19 cellular contexts compared by ENCODE assay signal in genomic region chr2:100391735-100392515, GRCh38. TPM values are rescaled to one million over a fixed set of nuclear protein-coding genes. Genes with fewer than 3 reads are reported as not detected.
DNase-seq lines count a peak whose midpoint lies in the region; ATAC-seq and TF ChIP-seq lines count a peak whose summit lies in the region.
"Had no signal": no experiment of that assay in that cellular context is flagged by ENCODE, and none has a peak within 500 bp of the region (broad histone marks: within the 10 kb centered on the region; RNA-seq: fewer than 3 reads in every experiment).

No MANE protein-coding gene starts in this region.

- H3K4me3 ChIP-seq in H7 (ENCODE audit: insufficient read depth, low read depth, low read length) (no peak overlapping the region), right atrium auricular region (no peak overlapping the region), spleen (no peak overlapping the region), testis (no peak overlapping the region)
- H3K4me3 ChIP-seq: gastrocnemius medialis, tibial nerve had no signal

- peak; percentile 13 for DNase-seq in H7
- peak; percentile 32 to 62 for DNase-seq in cerebellar nuclear complex (lab: John Stamatoyannopoulos, UW)
- DNase-seq in right atrium auricular region (ENCODE audit: low spot score) = peak; percentile 49
- peak; percentile 66 for DNase-seq in spleen
- no peak for DNase-seq in H4 (ENCODE audit: low spot score)
- no peak for DNase-seq in testis
- DNase-seq: activated CD4-positive, alpha-beta T cell treated with anti-CD3 and anti-CD28 coated beads, Interleukin-2, amount 10 ng/mL, durations not matched to agents 7 days and 5 days; EL; gastrocnemius medialis; HFFc6; kidney; mesenchymal stem cell; NCI-H1105 treated with DMSO at 0.1 percent for 48 hours; NCI-H2029; NCI-H226; stimulated activated naive CD4-positive, alpha-beta T cell treated with Interleukin-2 at 50 U/mL for 16 hours had no signal

- H3K9me3 ChIP-seq in right atrium auricular region (no peaks in the 10 kb centered on the region), spleen (no peaks in the 10 kb centered on the region), testis (no peaks in the 10 kb centered on the region)
- H3K9me3 ChIP-seq: gastrocnemius medialis, tibial nerve had no signal

- TF ChIP-seq CTCF in right atrium auricular region (IDR thresholded peaks at IDR 0.05) (no peak), spleen (IDR thresholded peaks at IDR 0.05 in 8 of 11, conservative IDR thresholded peaks at IDR 0.05 in 3 of 11) (no peak), testis (IDR thresholded peaks at IDR 0.05) (no peak)

- H3K27me3 ChIP-seq in H7 (ENCODE audit: control insufficient read depth, insufficient read depth, low read length) (no peaks in the 10 kb centered on the region), right atrium auricular region (no peaks in the 10 kb centered on the region), spleen (replicated peaks in 1 of 7) (no peaks in the 10 kb centered on the region), testis (no peaks in the 10 kb centered on the region)
- H3K27me3 ChIP-seq: gastrocnemius medialis, tibial nerve had no signal

- intact Hi-C loops in spleen (cut with DNase I; ENCODE audit: low total_unique reads) = no loop called here
- intact Hi-C loops in testis (cut with DNase I; ENCODE audit: low total_unique reads) = no loop called here

- TF ChIP-seq POLR2A in spleen (IDR thresholded peaks at IDR 0.05) (no peak), testis (IDR thresholded peaks at IDR 0.05) (no peak)

- WGBS in spleen, 5 donors = 86 to 94% (median 90%) methylated on average over 23 of the region's 23 CpGs
- WGBS in testis, 2 donors = 92 to 93% methylated on average over 21 to 23 of the region's 23 CpGs

- peaks cover 6% of the 10 kb centered on the region for H3K36me3 ChIP-seq in H7 (replicated peaks; ENCODE audit: control insufficient read depth, insufficient read depth, low read length)
- H3K36me3 ChIP-seq in right atrium auricular region = peaks cover 21% of the 10 kb centered on the region
- peaks cover 0 to 41% (median 14%) of the 10 kb centered on the region in 6 donors for H3K36me3 ChIP-seq in spleen
- no peaks in the 10 kb centered on the region for H3K36me3 ChIP-seq in testis (ENCODE audit: low read depth, missing control alignments)

- no peak for ATAC-seq in GM18868 (IDR thresholded peaks at IDR 0.05; ENCODE audit: unreplicated experiment)
- ATAC-seq: activated T-helper 17 cell treated with anti-CD3 and anti-CD28 coated beads, Interleukin-2, amount 50 U/mL, for 72 hours; gastrocnemius medialis had no signal

- no peaks in the 10 kb centered on the region for H3K4me1 ChIP-seq in right atrium auricular region
- peaks cover 0 to 21% (median 0%) of the 10 kb centered on the region in 6 donors for H3K4me1 ChIP-seq in spleen
- no peaks in the 10 kb centered on the region for H3K4me1 ChIP-seq in testis
- H3K4me1 ChIP-seq: gastrocnemius medialis, tibial nerve had no signal

- no peak overlapping the region for H3K27ac ChIP-seq in right atrium auricular region
- no peak overlapping the region for H3K27ac ChIP-seq in spleen
- H3K27ac ChIP-seq in testis = no peak overlapping the region
- H3K27ac ChIP-seq: gastrocnemius medialis, tibial nerve had no signal

RNA-seq across cellular contexts. Expression of gene CHST10, which starts 25.5 kb away (rescaled TPM):
- total RNA-seq in H7 (2014; rRNA removed; shearing (Covaris generic)) = 24.8 and 28.4 TPM in 2 replicates
- total RNA-seq in right atrium auricular region = 10 to 100 TPM; 12.5 to 16.4 TPM
- total RNA-seq in spleen = 1 to 10 TPM; 4.7 to 9.7 (median 6.9) TPM
- polyA plus RNA-seq in spleen = 1 to 10 TPM; 4.0 to 5.7 (median 5.4) TPM
- 13.4 and 14.9 TPM in 2 replicates for total RNA-seq in H4 (2014; rRNA removed; shearing (Covaris generic))
- 10 to 100 TPM; 14.6 to 21.5 TPM for total RNA-seq in testis
- 14.8 TPM for polyA plus RNA-seq in testis (ENCODE audit: insufficient read depth, low read depth, low replicate concordance)

Comparison
In these comparisons a context has a peak if more than half of its experiments do, and no peak if none do; other contexts are left out.
1. DNase-seq: peak in H7 (single experiment), cerebellar nuclear complex (2 of 2), right atrium auricular region (single experiment) and spleen (single experiment); none in H4 (single experiment) and testis (single experiment).